ENCODE assay signal across 8 cellular contexts in the genomic region with DNA sequence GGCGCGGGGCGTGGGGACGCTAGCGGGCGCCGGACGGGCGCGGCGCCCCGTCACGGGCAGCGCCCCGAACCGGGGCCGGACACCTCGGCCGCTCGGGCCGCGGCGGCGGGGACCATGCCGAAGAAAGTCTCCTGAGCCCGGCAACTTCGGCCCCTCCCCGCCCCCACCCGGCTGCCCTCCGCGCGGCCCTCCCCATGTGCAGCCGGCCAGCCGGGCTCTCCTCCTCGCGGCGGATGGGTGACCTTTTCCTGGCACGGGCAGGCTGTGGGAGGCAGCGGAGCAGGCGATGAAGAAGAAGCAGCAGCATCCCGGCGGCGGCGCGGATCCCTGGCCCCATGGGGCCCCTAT. TPM values are rescaled to one million over a fixed set of nuclear protein-coding genes. Genes with fewer than 3 reads are reported as not detected.
DNase-seq lines count a peak whose midpoint lies in the region; ATAC-seq, FAIRE-seq and TF ChIP-seq lines count a peak whose summit lies in the region.

No MANE protein-coding gene starts in this region.

- H3K79me2 ChIP-seq in mammary epithelial cell (ENCODE audit: insufficient read depth, low read length) (peaks cover 17% of the 10 kb centered on the region), keratinocyte (ENCODE audit: control insufficient read depth, insufficient read depth, low read length) (no peaks in the 10 kb centered on the region)

- H3K9me1 ChIP-seq in keratinocyte (ENCODE audit: control insufficient read depth, extremely low read depth, insufficient read depth, low read length), result no peaks in the 10 kb centered on the region

- H3K27ac ChIP-seq in mammary epithelial cell (ENCODE audit: insufficient read depth, low read depth, low read length) (peak overlapping the region; percentile 20), keratinocyte (ENCODE audit: control insufficient read depth, insufficient read depth, low read length) (peak overlapping the region; percentile 57)

- peak; percentile 26 for ATAC-seq in GM19351 (IDR thresholded peaks at IDR 0.05; ENCODE audit: unreplicated experiment)
- no peak for ATAC-seq in HG03025 (IDR thresholded peaks at IDR 0.05; ENCODE audit: low FRiP score, unreplicated experiment)

- BruUV-seq in mammary epithelial cell (replicated peaks; lab: Mats Ljungman, UMichigan), result no TSS peak

- H3K36me3 ChIP-seq in mammary epithelial cell (ENCODE audit: insufficient read depth, low read length) (no peaks in the 10 kb centered on the region), keratinocyte (ENCODE audit: control insufficient read depth in 2 of 2, extremely low read depth in 1 of 2, insufficient read depth in 2 of 2, low read length in 2 of 2) (no peaks in the 10 kb centered on the region)

- in situ Hi-C loops in mammary epithelial cell (cut with MboI; ENCODE audit: low sequenced_read_pairs in 2 of 2), result loop anchor here in 1 of 2 donors (5.0 kb wide), 1 partner anchor 200 kb away; no protein-coding TSS in a partner anchor

- H3K9ac ChIP-seq in mammary epithelial cell (ENCODE audit: insufficient read depth, low read length) (peak overlapping the region; percentile 64), keratinocyte (ENCODE audit: control insufficient read depth, extremely low read depth, insufficient read depth, low read length) (peak overlapping the region; percentile 73)

- H3K4me2 ChIP-seq in mammary epithelial cell (ENCODE audit: insufficient read depth, low read depth, low read length) (peak overlapping the region; percentile 99), keratinocyte (ENCODE audit: control insufficient read depth, extremely low read depth, insufficient read depth, low read depth, low read length) (peak overlapping the region; percentile 96)

- H4K20me1 ChIP-seq in mammary epithelial cell (ENCODE audit: insufficient read depth, low read length), result no peaks in the 10 kb centered on the region
- H4K20me1 ChIP-seq in keratinocyte (ENCODE audit: control insufficient read depth, extremely low read depth, insufficient read depth, low read length), result no peaks in the 10 kb centered on the region

- H2AFZ ChIP-seq in mammary epithelial cell (ENCODE audit: low read depth, low read length) (peak overlapping the region; percentile 78), keratinocyte (ENCODE audit: control insufficient read depth, low read length) (peak overlapping the region; percentile 81)

- TF ChIP-seq CTCF in AG09309 (IDR thresholded peaks at IDR 0.05; ENCODE audit: control insufficient read depth, insufficient read depth, low read depth, low read length, missing control alignments) (no peak), mammary epithelial cell (conservative IDR thresholded peaks at IDR 0.05 in 1 of 2, IDR thresholded peaks at IDR 0.05 in 1 of 2; ENCODE audit: extremely low read depth in 1 of 2, insufficient read depth in 1 of 2, low read depth in 1 of 2, low read length in 2 of 2) (no peak), keratinocyte (optimal IDR thresholded peaks at IDR 0.05 in 1 of 3, IDR thresholded peaks at IDR 0.05 in 1 of 3, conservative IDR thresholded peaks at IDR 0.05 in 1 of 3; ENCODE audit: extremely low read depth in 1 of 3, insufficient read depth in 2 of 3, low read length in 3 of 3) (no peak)

- H3K27me3 ChIP-seq in mammary epithelial cell (ENCODE audit: insufficient read depth, low read length) (no peaks in the 10 kb centered on the region), keratinocyte (ENCODE audit: control insufficient read depth, extremely low read depth, insufficient read depth, low read length) (no peaks in the 10 kb centered on the region)

- H3K9me3 ChIP-seq in mammary epithelial cell (replicated peaks; ENCODE audit: insufficient read depth, low read length) (no peaks in the 10 kb centered on the region), keratinocyte (ENCODE audit: control insufficient read depth, low read depth, low read length) (no peaks in the 10 kb centered on the region)

- intact Hi-C loops in mammary epithelial cell (cut with micrococcal nuclease), result loop anchor here (2.0 to 5.0 kb wide), 7 partner anchors 70 to 335 kb away; no protein-coding TSS in a partner anchor

- WGBS in mammary epithelial cell (ENCODE audit: low coverage, missing lambda C conversion rate), result 4% methylated on average over 4 of the region's 45 CpGs

- DNase-seq in AG09309 (ENCODE audit: low read depth) (no peak), NCI-H69 (lab: John Stamatoyannopoulos, UW) (peak; percentile 73), mammary epithelial cell (peak; percentile 56), keratinocyte (ENCODE audit: low read depth, low spot score) (no peak), NCI-H774 (lab: John Stamatoyannopoulos, UW) (no peak)
- peak; percentile 12 for DNase-seq in stimulated activated CD8-positive, alpha-beta memory T cell treated with anti-CD3 and anti-CD28 coated beads, Interleukin-4, amount 100 ng/mL, for 24 hours (ENCODE audit: low read depth)

- peaks cover 16% of the 10 kb centered on the region for H3K4me1 ChIP-seq in mammary epithelial cell (ENCODE audit: insufficient read depth, low read length)
- H3K4me1 ChIP-seq in keratinocyte (ENCODE audit: control insufficient read depth, extremely low read depth, insufficient read depth, low read length), result peaks cover 12% of the 10 kb centered on the region

- dilution Hi-C loops in mammary epithelial cell (cut with HindIII; ENCODE audit: low sequenced_read_pairs), result no loop called here
- dilution Hi-C loops in keratinocyte (cut with MboI; ENCODE audit: extremely low pct_ligation_motif_present, low sequenced_read_pairs), result no loop called here

- CTCF ChIA-PET in mammary epithelial cell (lab: Charles Lee; ENCODE audit: low non-redundant PET), result no interaction called here

- H3K4me3 ChIP-seq in AG09309 (ENCODE audit: control insufficient read depth, low read depth, low read length), result peak overlapping the region; percentile 80
- peak overlapping the region; percentile 60 to 93 (median 74) for H3K4me3 ChIP-seq in mammary epithelial cell (replicated peaks in 1 of 3; ENCODE audit: insufficient read depth in 1 of 3, low read depth in 2 of 3, low read length in 3 of 3)
- peak overlapping the region; percentile 72 to 80 (median 75) for H3K4me3 ChIP-seq in keratinocyte (ENCODE audit: control insufficient read depth in 2 of 3, extremely low read depth in 1 of 3, insufficient read depth in 2 of 3, low read depth in 1 of 3, low read length in 3 of 3)

- FAIRE-seq in keratinocyte (lab: Jason Lieb, UNC), result no peak

RNA-seq across cellular contexts. Expression of a gene that starts 0.3 kb away (rescaled TPM):
- 10 to 100 TPM; 13.0 to 22.2 TPM for total RNA-seq in mammary epithelial cell
- polyA plus RNA-seq in mammary epithelial cell, result 6.2 TPM
- 12.5 TPM for polyA minus RNA-seq in mammary epithelial cell
- 5.0 to 6.1 TPM (median 6.0 TPM) in 3 replicates for polyA plus RNA-seq in keratinocyte
- 2.5 TPM for polyA plus RNA-seq in keratinocyte (2011; ENCODE audit: low read depth)
- 4.8 and 7.8 TPM in 2 replicates for polyA plus RNA-seq in keratinocyte (2011; cell fraction: cytosol; rRNA removed)
- 5.3 and 6.3 TPM in 2 replicates for polyA plus RNA-seq in keratinocyte (2011; cell fraction: nucleus; rRNA removed)
- polyA plus RNA-seq in keratinocyte (2012; ENCODE audit: low replicate concordance), result 4.6 and 6.3 TPM in 2 replicates
- polyA minus RNA-seq in keratinocyte, result 3.8 to 10.5 TPM (median 5.8 TPM) in 3 replicates
- polyA minus RNA-seq in keratinocyte (2011; cell fraction: cytosol; rRNA and poly(A)+ RNA removed), result 3.5 TPM
- polyA minus RNA-seq in keratinocyte (2011; cell fraction: nucleus; rRNA and poly(A)+ RNA removed), result 4.5 and 7.1 TPM in 2 replicates

Comparison
In these comparisons a context has a peak if more than half of its experiments do, and no peak if none do; other contexts are left out.
1. DNase-seq: peak in NCI-H69 (single experiment), mammary epithelial cell (single experiment) and stimulated activated CD8-positive, alpha-beta memory T cell treated with anti-CD3 and anti-CD28 coated beads, Interleukin-4, amount 100 ng/mL, for 24 hours (single experiment); none in AG09309 (single experiment), keratinocyte (single experiment) and NCI-H774 (single experiment).
2. Peak in every context shown above with its lines, with median percentiles within 50 percentile points of each other: H3K4me3 ChIP-seq.